In the genomic region with DNA sequence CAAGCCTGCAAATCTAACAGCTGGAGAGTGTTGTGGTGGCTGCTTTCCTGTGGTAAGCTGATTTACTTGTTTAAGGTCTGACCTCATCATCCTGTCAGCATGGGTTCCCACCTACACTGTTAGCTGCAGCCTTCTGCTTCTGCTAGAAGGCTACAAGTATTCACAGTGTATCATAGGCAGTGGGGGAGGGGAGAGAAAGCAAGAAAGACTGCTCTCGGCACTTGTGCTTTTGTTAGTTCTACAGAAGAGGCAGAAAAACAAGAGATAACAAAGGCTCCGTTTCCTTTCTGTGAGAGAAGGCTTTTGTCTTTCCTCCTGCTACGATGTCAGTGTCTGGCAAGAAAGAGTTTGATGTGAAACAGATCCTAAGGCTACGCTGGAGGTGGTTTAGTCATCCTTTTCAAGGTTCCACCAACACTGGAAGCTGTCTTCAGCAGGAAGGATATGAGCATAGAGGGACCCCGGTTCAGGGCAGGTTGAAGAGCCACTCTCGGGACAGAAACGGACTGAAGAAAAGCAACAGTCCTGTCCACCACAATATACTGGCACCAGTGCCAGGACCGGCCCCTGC, we compare ENCODE assay signal across 9 cellular contexts. TPM values are rescaled to one million over a fixed set of nuclear protein-coding genes. Genes with fewer than 3 reads are reported as not detected.
DNase-seq lines count a peak whose midpoint lies in the region; TF ChIP-seq lines count a peak whose summit lies in the region.
"Had no signal": no experiment of that assay in that cellular context is flagged by ENCODE, and none has a peak within 500 bp of the region (broad histone marks: within the 10 kb centered on the region; RNA-seq: fewer than 3 reads in every experiment).

A gene with protein sequence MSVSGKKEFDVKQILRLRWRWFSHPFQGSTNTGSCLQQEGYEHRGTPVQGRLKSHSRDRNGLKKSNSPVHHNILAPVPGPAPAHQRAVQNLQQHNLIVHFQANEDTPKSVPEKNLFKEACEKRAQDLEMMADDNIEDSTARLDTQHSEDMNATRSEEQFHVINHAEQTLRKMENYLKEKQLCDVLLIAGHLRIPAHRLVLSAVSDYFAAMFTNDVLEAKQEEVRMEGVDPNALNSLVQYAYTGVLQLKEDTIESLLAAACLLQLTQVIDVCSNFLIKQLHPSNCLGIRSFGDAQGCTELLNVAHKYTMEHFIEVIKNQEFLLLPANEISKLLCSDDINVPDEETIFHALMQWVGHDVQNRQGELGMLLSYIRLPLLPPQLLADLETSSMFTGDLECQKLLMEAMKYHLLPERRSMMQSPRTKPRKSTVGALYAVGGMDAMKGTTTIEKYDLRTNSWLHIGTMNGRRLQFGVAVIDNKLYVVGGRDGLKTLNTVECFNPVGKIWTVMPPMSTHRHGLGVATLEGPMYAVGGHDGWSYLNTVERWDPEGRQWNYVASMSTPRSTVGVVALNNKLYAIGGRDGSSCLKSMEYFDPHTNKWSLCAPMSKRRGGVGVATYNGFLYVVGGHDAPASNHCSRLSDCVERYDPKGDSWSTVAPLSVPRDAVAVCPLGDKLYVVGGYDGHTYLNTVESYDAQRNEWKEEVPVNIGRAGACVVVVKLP (plus strand): TSS at position 232 of the 571 bp plus-strand sequence. CDS start 92 bp downstream, at position 324.

- TF ChIP-seq EP300 in transverse colon (IDR thresholded peaks at IDR 0.05; ENCODE audit: low read depth), result no peak

- in situ Hi-C loops in brain microvascular endothelial cell (cut with HindIII; ENCODE audit: low pct_ligation_motif_present, low sequenced_read_pairs) (no loop called here), transverse colon (cut with MboI; ENCODE audit: low pct_ligation_motif_present in 1 of 4, low pct_unique_long_range_greater_than_20kb in 1 of 4, low sequenced_read_pairs in 3 of 4) (no loop called here)

- H3K4me3 ChIP-seq in brain microvascular endothelial cell (ENCODE audit: low read depth, low read length), result peak within 1 kb of the TSS; percentile 64
- H3K4me3 ChIP-seq in transverse colon, result peak within 1 kb of the TSS in 2 of 4 donors; percentile 8 to 26

- H3K9me3 ChIP-seq in transverse colon, result no peaks in the 10 kb centered on the region

- intact Hi-C loops in transverse colon (cut with DNase I; ENCODE audit: low total_unique reads), result no loop called here

- TF ChIP-seq CTCF in brain microvascular endothelial cell (IDR thresholded peaks at IDR 0.05; ENCODE audit: low read depth, low read length, missing control alignments), result no peak
- TF ChIP-seq CTCF in transverse colon (IDR thresholded peaks at IDR 0.05), result no peak

- no peak for TF ChIP-seq POLR2A in transverse colon (IDR thresholded peaks at IDR 0.05)
- no peak for TF ChIP-seq POLR2A in erythroblast (IDR thresholded peaks at IDR 0.05; ENCODE audit: low read length)

- 30% methylated on average over 8 of the region's 8 CpGs; no CpG with 5 or more reads in 1 of the 2 donors for whole genome bisulfite sequencing in transverse colon (ENCODE audit: low coverage in 1 of 2), 2 donors

- H3K27ac ChIP-seq in brain microvascular endothelial cell, result peak within 1 kb of the TSS; percentile 56
- peak within 1 kb of the TSS; percentile 79 for H3K27ac ChIP-seq in layer of hippocampus (ENCODE audit: low read depth, low read length)
- peak within 1 kb of the TSS in 3 of 4 donors; percentile 23 to 45 (median 28) for H3K27ac ChIP-seq in transverse colon

- H3K36me3 ChIP-seq in brain microvascular endothelial cell (replicated peaks) (no peaks in the 10 kb centered on the region), transverse colon (no peaks in the 10 kb centered on the region)

- no peaks in the 10 kb centered on the region for H3K4me1 ChIP-seq in transverse colon

- H3K27me3 ChIP-seq in brain microvascular endothelial cell (replicated peaks), result no peaks in the 10 kb centered on the region
- no peaks in the 10 kb centered on the region for H3K27me3 ChIP-seq in layer of hippocampus (ENCODE audit: control insufficient read depth, insufficient read depth, low read length)
- no peaks in the 10 kb centered on the region for H3K27me3 ChIP-seq in transverse colon

- peak; percentile 21 to 34 for DNase-seq in SHP77 (lab: John Stamatoyannopoulos, UW)
- DNase-seq in SHP77 treated with DMSO at 0.1 percent for 48 hours (lab: John Stamatoyannopoulos, UW), result no peak
- peak; percentile 84 for DNase-seq in brain microvascular endothelial cell
- no peak for DNase-seq in transverse colon
- no peak for DNase-seq in NCI-H1436 (lab: John Stamatoyannopoulos, UW)
- no peak for DNase-seq in OCI-M2 (lab: John Stamatoyannopoulos, UW; ENCODE audit: unreplicated experiment)
- DNase-seq in erythroblast (lab: John Stamatoyannopoulos, UW), result no peak

RNA-seq across cellular contexts. Expression of the gene that starts here (rescaled TPM):
- total RNA-seq in transverse colon, result 1 to 10 TPM in 2 of 4 donors, under 1 TPM in 2; 0.16 to 2.0 (median 0.88) TPM
- total RNA-seq: B cell had no signal

Comparison
In these comparisons a context has a peak if more than half of its experiments do, and no peak if none do; other contexts are left out.
1. DNase-seq: peak in SHP77 (2 of 2) and brain microvascular endothelial cell (single experiment); none in SHP77 treated with DMSO at 0.1 percent for 48 hours (single experiment), transverse colon (single experiment), NCI-H1436 (single experiment), OCI-M2 (single experiment) and erythroblast (0 of 2).
2. H3K27ac ChIP-seq: peak in every context shown above with its lines; median percentile 79 in layer of hippocampus; 56 in brain microvascular endothelial cell; 28 in transverse colon.